ENCODE assay signal across 1 cellular context in genomic region chr6:157541618-157542404, GRCh38.
TF ChIP-seq lines count a peak whose summit lies in the region.

No MANE protein-coding gene starts in this region.

TF ChIP-seq in IMR-90, 13 proteins besides CTCF, POLR2A, EP300 and RAD21:
- TF ChIP-seq CHD1 (IDR thresholded peaks at IDR 0.05; ENCODE audit: low read depth, low read length) (no peak), MXI1 (IDR thresholded peaks at IDR 0.05; ENCODE audit: borderline replicate concordance, low read depth, low read length) (no peak), BHLHE40 (IDR thresholded peaks at IDR 0.05; ENCODE audit: low read depth, low read length) (no peak), RCOR1 (IDR thresholded peaks at IDR 0.05; ENCODE audit: insufficient replicate concordance, low read length) (no peak), CEBPB (IDR thresholded peaks at IDR 0.05; ENCODE audit: low read depth, low read length) (no peak), MAFK (IDR thresholded peaks at IDR 0.05; ENCODE audit: low read depth, low read length) (no peak), ELK1 (IDR thresholded peaks at IDR 0.05; ENCODE audit: borderline replicate concordance, low read depth, low read length) (no peak)
